2 cellular contexts compared by ENCODE assay signal in the genomic region with DNA sequence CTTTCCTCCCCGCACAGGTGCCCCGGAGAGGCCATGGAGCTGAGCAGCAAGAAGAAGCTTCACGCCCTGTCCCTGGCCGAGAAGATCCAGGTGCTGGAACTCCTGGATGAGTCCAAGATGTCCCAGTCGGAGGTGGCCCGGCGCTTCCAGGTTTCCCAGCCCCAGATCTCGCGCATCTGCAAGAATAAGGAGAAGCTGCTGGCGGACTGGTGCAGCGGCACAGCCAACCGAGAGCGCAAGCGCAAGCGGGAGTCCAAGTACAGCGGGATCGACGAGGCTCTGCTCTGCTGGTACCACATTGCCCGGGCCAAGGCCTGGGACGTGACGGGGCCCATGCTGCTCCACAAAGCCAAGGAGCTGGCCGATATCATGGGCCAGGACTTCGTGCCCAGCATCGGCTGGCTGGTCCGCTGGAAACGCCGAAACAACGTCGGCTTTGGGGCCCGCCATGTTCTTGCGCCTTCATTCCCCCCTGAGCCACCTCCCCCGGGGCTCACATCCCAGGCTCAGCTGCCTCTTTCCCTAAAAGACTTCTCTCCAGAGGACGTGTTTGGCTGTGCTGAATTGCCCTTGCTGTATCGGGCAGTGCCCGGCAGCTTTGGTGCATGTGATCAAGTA.
TF ChIP-seq lines count a peak whose summit lies in the region.

No MANE protein-coding gene starts in this region.

TF ChIP-seq in HCT116, 20 proteins besides CTCF, POLR2A, EP300 and RAD21 (continued from another document):
- TF ChIP-seq, protein P1, sequence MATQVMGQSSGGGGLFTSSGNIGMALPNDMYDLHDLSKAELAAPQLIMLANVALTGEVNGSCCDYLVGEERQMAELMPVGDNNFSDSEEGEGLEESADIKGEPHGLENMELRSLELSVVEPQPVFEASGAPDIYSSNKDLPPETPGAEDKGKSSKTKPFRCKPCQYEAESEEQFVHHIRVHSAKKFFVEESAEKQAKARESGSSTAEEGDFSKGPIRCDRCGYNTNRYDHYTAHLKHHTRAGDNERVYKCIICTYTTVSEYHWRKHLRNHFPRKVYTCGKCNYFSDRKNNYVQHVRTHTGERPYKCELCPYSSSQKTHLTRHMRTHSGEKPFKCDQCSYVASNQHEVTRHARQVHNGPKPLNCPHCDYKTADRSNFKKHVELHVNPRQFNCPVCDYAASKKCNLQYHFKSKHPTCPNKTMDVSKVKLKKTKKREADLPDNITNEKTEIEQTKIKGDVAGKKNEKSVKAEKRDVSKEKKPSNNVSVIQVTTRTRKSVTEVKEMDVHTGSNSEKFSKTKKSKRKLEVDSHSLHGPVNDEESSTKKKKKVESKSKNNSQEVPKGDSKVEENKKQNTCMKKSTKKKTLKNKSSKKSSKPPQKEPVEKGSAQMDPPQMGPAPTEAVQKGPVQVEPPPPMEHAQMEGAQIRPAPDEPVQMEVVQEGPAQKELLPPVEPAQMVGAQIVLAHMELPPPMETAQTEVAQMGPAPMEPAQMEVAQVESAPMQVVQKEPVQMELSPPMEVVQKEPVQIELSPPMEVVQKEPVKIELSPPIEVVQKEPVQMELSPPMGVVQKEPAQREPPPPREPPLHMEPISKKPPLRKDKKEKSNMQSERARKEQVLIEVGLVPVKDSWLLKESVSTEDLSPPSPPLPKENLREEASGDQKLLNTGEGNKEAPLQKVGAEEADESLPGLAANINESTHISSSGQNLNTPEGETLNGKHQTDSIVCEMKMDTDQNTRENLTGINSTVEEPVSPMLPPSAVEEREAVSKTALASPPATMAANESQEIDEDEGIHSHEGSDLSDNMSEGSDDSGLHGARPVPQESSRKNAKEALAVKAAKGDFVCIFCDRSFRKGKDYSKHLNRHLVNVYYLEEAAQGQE (IDR thresholded peaks at IDR 0.05; ENCODE audit: low read depth), result no peak
- no peak for TF ChIP-seq CEBPB (IDR thresholded peaks at IDR 0.05; ENCODE audit: low read depth)
- TF ChIP-seq ELF1 (IDR thresholded peaks at IDR 0.05; ENCODE audit: borderline replicate concordance, low read depth), result no peak

TF ChIP-seq in SK-N-SH, 30 proteins besides CTCF, POLR2A, EP300 and RAD21 (continued from another document):
- TF ChIP-seq, protein P2, sequence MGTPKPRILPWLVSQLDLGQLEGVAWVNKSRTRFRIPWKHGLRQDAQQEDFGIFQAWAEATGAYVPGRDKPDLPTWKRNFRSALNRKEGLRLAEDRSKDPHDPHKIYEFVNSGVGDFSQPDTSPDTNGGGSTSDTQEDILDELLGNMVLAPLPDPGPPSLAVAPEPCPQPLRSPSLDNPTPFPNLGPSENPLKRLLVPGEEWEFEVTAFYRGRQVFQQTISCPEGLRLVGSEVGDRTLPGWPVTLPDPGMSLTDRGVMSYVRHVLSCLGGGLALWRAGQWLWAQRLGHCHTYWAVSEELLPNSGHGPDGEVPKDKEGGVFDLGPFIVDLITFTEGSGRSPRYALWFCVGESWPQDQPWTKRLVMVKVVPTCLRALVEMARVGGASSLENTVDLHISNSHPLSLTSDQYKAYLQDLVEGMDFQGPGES (IDR thresholded peaks at IDR 0.05; ENCODE audit: low read depth, low read length), result no peak
- TF ChIP-seq EZH2phosphoT487 (IDR thresholded peaks at IDR 0.05; ENCODE audit: borderline replicate concordance, low read depth) (no peak), SIN3A (IDR thresholded peaks at IDR 0.05; ENCODE audit: borderline replicate concordance, low read depth, low read length) (no peak), TEAD4 (IDR thresholded peaks at IDR 0.05; ENCODE audit: borderline replicate concordance, insufficient read depth) (no peak), NRF1 (IDR thresholded peaks at IDR 0.05; ENCODE audit: low read depth, low read length) (no peak), MXI1 (IDR thresholded peaks at IDR 0.05; ENCODE audit: low read depth, low read length) (no peak), MEF2A (IDR thresholded peaks at IDR 0.05; ENCODE audit: borderline replicate concordance, low read depth) (no peak)
- TF ChIP-seq, protein P1 (IDR thresholded peaks at IDR 0.05; ENCODE audit: low read depth, low read length), result no peak
- TF ChIP-seq, protein P3, sequence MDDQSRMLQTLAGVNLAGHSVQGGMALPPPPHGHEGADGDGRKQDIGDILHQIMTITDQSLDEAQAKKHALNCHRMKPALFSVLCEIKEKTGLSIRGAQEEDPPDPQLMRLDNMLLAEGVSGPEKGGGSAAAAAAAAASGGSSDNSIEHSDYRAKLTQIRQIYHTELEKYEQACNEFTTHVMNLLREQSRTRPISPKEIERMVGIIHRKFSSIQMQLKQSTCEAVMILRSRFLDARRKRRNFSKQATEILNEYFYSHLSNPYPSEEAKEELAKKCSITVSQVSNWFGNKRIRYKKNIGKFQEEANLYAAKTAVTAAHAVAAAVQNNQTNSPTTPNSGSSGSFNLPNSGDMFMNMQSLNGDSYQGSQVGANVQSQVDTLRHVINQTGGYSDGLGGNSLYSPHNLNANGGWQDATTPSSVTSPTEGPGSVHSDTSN (IDR thresholded peaks at IDR 0.05), result no peak
- TF ChIP-seq, protein P4, sequence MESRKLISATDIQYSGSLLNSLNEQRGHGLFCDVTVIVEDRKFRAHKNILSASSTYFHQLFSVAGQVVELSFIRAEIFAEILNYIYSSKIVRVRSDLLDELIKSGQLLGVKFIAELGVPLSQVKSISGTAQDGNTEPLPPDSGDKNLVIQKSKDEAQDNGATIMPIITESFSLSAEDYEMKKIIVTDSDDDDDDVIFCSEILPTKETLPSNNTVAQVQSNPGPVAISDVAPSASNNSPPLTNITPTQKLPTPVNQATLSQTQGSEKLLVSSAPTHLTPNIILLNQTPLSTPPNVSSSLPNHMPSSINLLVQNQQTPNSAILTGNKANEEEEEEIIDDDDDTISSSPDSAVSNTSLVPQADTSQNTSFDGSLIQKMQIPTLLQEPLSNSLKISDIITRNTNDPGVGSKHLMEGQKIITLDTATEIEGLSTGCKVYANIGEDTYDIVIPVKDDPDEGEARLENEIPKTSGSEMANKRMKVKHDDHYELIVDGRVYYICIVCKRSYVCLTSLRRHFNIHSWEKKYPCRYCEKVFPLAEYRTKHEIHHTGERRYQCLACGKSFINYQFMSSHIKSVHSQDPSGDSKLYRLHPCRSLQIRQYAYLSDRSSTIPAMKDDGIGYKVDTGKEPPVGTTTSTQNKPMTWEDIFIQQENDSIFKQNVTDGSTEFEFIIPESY (IDR thresholded peaks at IDR 0.05; ENCODE audit: borderline replicate concordance, low read depth), result no peak
